10 cellular contexts compared by ENCODE assay signal in the genomic region with DNA sequence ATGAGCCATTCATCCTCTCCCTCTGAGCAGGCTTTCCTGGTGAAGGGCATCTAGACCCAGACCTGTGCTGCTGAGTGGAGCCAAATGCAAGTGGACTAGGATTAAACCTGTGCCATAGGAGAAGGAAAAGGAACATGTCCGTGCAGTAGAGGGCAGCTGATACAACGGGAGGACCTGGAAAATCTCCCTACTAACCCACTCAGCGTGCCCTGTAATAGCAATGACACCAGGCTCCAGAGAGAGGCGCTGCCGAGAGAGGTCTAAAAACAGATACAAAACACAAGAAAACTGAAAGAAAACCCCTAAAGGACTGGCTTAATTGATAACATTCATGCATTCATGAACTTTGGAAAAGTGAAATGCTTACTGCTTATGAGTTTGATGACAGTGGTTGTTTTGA.
DNase-seq lines count a peak whose midpoint lies in the region; ATAC-seq and TF ChIP-seq lines count a peak whose summit lies in the region.
"Had no signal": no experiment of that assay in that cellular context is flagged by ENCODE, and none has a peak within 500 bp of the region (broad histone marks: within the 10 kb centered on the region; RNA-seq: fewer than 3 reads in every experiment).

No MANE protein-coding gene starts in this region.

- no peak overlapping the region for H2AFZ ChIP-seq in neuronal stem cell (ENCODE audit: low read length)

- H3K27me3 ChIP-seq in BE2C (no peaks in the 10 kb centered on the region), esophagus (ENCODE audit: control insufficient read depth in 1 of 2, insufficient read depth in 2 of 2, low read length in 2 of 2) (no peaks in the 10 kb centered on the region), neuronal stem cell (ENCODE audit: control insufficient read depth in 3 of 3, insufficient read depth in 3 of 3, low read depth in 1 of 3, low read length in 3 of 3) (no peaks in the 10 kb centered on the region)

- no peak overlapping the region for H3K4ac ChIP-seq in neuronal stem cell (ENCODE audit: low read length)

- peaks cover 15% of the 10 kb centered on the region for H3K4me1 ChIP-seq in BE2C
- peaks cover 7 to 15% of the 10 kb centered on the region in 2 donors for H3K4me1 ChIP-seq in esophagus (ENCODE audit: control insufficient read depth in 2 of 2, insufficient read depth in 2 of 2, low read length in 1 of 2)
- peaks cover 14 to 23% of the 10 kb centered on the region in 2 donors for H3K4me1 ChIP-seq in neuronal stem cell (ENCODE audit: control insufficient read depth in 2 of 2, insufficient read depth in 1 of 2, low read depth in 1 of 2, low read length in 2 of 2)

- no peak for ATAC-seq in HG03097 (IDR thresholded peaks at IDR 0.05; ENCODE audit: low FRiP score, unreplicated experiment)

- no peak overlapping the region for H2BK12ac ChIP-seq in neuronal stem cell (ENCODE audit: low read length)

- no peak overlapping the region for H2BK5ac ChIP-seq in neuronal stem cell (ENCODE audit: low read length)

- no peak overlapping the region for H4K91ac ChIP-seq in neuronal stem cell (ENCODE audit: low read depth, low read length, poor library complexity)

- WGBS in esophagus, 2 donors = 80 to 83% methylated on average over 5 of the region's 5 CpGs
- WGBS in neuronal stem cell (ENCODE audit: extremely low coverage in 2 of 2, insufficient read length in 2 of 2, insufficient replicate concordance in 1 of 2), 2 donors = no CpG with 5 or more reads among the region's 5 CpGs

- H3K36me3 ChIP-seq in BE2C = peaks cover 14% of the 10 kb centered on the region
- peaks cover 0 to 6% of the 10 kb centered on the region in 2 donors for H3K36me3 ChIP-seq in esophagus (ENCODE audit: control insufficient read depth in 2 of 2, insufficient read depth in 2 of 2, low read length in 1 of 2)
- H3K36me3 ChIP-seq in neuronal stem cell (replicated peaks in 1 of 2; ENCODE audit: control insufficient read depth in 2 of 2, insufficient read depth in 2 of 2, low read length in 2 of 2) = peaks cover 10 to 24% of the 10 kb centered on the region in 2 donors

- H3K4me3 ChIP-seq in BE2C (ENCODE audit: low read depth, low read length) = no peak overlapping the region
- H3K4me3 ChIP-seq in esophagus (ENCODE audit: low read depth in 1 of 2, low read length in 2 of 2) = no peak overlapping the region
- H3K4me3 ChIP-seq in neuronal stem cell (ENCODE audit: low read length in 2 of 2) = no peak overlapping the region

- TF ChIP-seq CTCF in BE2C (IDR thresholded peaks at IDR 0.05; ENCODE audit: low read depth, low read length) = peak; percentile 6; the same call in 1 of the 2 replicates

- H3K18ac ChIP-seq in neuronal stem cell (ENCODE audit: low read length) = no peak overlapping the region

- H3K4me2 ChIP-seq in neuronal stem cell (ENCODE audit: insufficient read depth, low read length, poor library complexity, severe bottlenecking) = no peak overlapping the region

- no peak overlapping the region for H3K9ac ChIP-seq in neuronal stem cell (ENCODE audit: low read depth, low read length, poor library complexity)

- H3K27ac ChIP-seq in esophagus (ENCODE audit: low read depth in 2 of 2, low read length in 1 of 2) (peak overlapping the region; percentile 2 to 77), neuronal stem cell (replicated peaks; ENCODE audit: low read length) (peak overlapping the region; percentile 41)

- no peak overlapping the region for H2BK15ac ChIP-seq in neuronal stem cell (ENCODE audit: low read length)

- no peak overlapping the region for H3K23ac ChIP-seq in neuronal stem cell (ENCODE audit: low read depth, low read length, poor library complexity)

- DNase-seq in BE2C (no peak), RKO (ENCODE audit: low spot score) (peak; percentile 16), neuronal stem cell (ENCODE audit: low spot score) (no peak), DMS153 (lab: John Stamatoyannopoulos, UW) (no peak), NCI-H128 (lab: John Stamatoyannopoulos, UW; ENCODE audit: unreplicated experiment) (no peak), ureter (ENCODE audit: low spot score) (no peak)
- DNase-seq: activated CD4-positive, alpha-beta T cell treated with anti-CD3 and anti-CD28 coated beads, Interleukin-2, amount 50 U/mL, for 48 hours; stimulated activated CD8-positive, alpha-beta memory T cell treated with anti-CD3 and anti-CD28 coated beads, Interleukin-4, amount 100 ng/mL, for 48 hours had no signal

- H4K8ac ChIP-seq in neuronal stem cell (ENCODE audit: low read depth, low read length) = no peak overlapping the region

- no peak overlapping the region for H2AK5ac ChIP-seq in neuronal stem cell (ENCODE audit: low read depth, low read length)

- no peak overlapping the region for H2BK120ac ChIP-seq in neuronal stem cell (ENCODE audit: low read depth, low read length)

- H3K79me1 ChIP-seq in neuronal stem cell (ENCODE audit: low read depth, low read length) = no peaks in the 10 kb centered on the region

- no peaks in the 10 kb centered on the region for H3K9me3 ChIP-seq in BE2C
- H3K9me3 ChIP-seq in esophagus (ENCODE audit: control insufficient read depth in 2 of 2, insufficient read depth in 1 of 2, low read depth in 1 of 2, low read length in 1 of 2) = no peaks in the 10 kb centered on the region
- no peaks in the 10 kb centered on the region for H3K9me3 ChIP-seq in neuronal stem cell (replicated peaks in 1 of 2; ENCODE audit: control insufficient read depth in 2 of 2, insufficient read depth in 1 of 2, low read depth in 1 of 2, low read length in 2 of 2)

- H3K14ac ChIP-seq in neuronal stem cell (ENCODE audit: low read length) = no peak overlapping the region
